ENCODE assay signal across 1 cellular context in the genomic region with DNA sequence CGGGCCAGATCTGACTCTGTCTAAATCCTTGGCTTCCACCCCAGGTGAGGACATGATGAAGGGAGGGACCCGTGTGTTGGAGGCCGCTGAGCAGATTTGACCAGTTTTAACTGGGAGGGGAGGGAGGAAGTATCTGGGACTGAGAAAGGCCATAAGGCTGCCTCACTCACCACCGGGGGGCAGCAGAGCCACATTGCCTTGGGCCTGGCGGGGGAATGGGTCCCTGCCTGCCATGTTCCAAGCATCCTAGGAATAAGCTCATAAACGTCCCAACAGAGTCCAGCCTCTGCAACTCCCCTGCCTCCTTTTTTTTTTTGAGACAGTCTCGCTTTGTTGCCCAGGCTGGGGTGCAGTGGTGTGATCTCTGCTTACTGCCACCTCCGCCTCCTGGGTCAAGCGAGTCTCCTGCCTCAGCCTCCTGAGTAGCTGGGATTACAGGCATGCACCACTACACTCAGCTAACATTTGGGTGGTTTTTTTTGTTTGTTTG.
TF ChIP-seq lines count a peak whose summit lies in the region.

No MANE protein-coding gene starts in this region.

TF ChIP-seq in SK-N-SH, 30 proteins besides CTCF, POLR2A, EP300 and RAD21 (continued from another document):
- TF ChIP-seq FOSL2 (IDR thresholded peaks at IDR 0.05; ENCODE audit: borderline replicate concordance, low read depth) = no peak
- TF ChIP-seq TCF12 (IDR thresholded peaks at IDR 0.05) = no peak
- TF ChIP-seq FOXM1 (IDR thresholded peaks at IDR 0.05; ENCODE audit: low read depth) = no peak
- TF ChIP-seq SIN3A (IDR thresholded peaks at IDR 0.05; ENCODE audit: borderline replicate concordance, low read depth, low read length) = no peak
- no peak for TF ChIP-seq GATA2 (CRISPR knock-in tag; IDR thresholded peaks at IDR 0.05)
- TF ChIP-seq JUND (IDR thresholded peaks at IDR 0.05) = no peak
- TF ChIP-seq ELF1 (IDR thresholded peaks at IDR 0.05) = no peak
- TF ChIP-seq POLR2AphosphoS5 (IDR thresholded peaks at IDR 0.05; ENCODE audit: low read depth, low read length) = no peak
